1 cellular context compared by ENCODE assay signal in genomic region chr9:33260372-33260771, GRCh38.
A peak's percentile ranks its signal among the peaks of the same experiment; 100 is the strongest.
TF ChIP-seq lines count a peak whose summit lies in the region.

No MANE protein-coding gene starts in this region.

TF ChIP-seq in K562, 482 proteins besides CTCF, POLR2A, EP300 and RAD21 (continues in another document):
- TF ChIP-seq JUND (IDR thresholded peaks at IDR 0.05; ENCODE audit: borderline replicate concordance, low read depth, low read length) (peak; percentile 40; the same call in 1 of the 2 replicates), JUND (tag; IDR thresholded peaks at IDR 0.05; ENCODE audit: borderline replicate concordance, low read depth, low read length) (peak; percentile 55; the same call in 1 of the 3 replicates), TCFL5 (CRISPR knock-in tag; conservative IDR thresholded peaks at IDR 0.05) (no peak), ERF (CRISPR knock-in tag; IDR thresholded peaks at IDR 0.05) (no peak), ZNF316 (IDR thresholded peaks at IDR 0.05) (peak; percentile 92), PKNOX1 (IDR thresholded peaks at IDR 0.05) (peak; percentile 26; the same call in 1 of the 2 replicates), TRIM24 (IDR thresholded peaks at IDR 0.05) (no peak), C11orf30 (IDR thresholded peaks at IDR 0.05; ENCODE audit: low read depth) (peak; percentile 83), PML (IDR thresholded peaks at IDR 0.05; ENCODE audit: low read length) (no peak), SREBF1 (IDR thresholded peaks at IDR 0.05; ENCODE audit: borderline replicate concordance, low read depth, low read length) (no peak), NFE2 (IDR thresholded peaks at IDR 0.05; ENCODE audit: low read depth) (peak; percentile 74), NFE2L1 (tag; IDR thresholded peaks at IDR 0.05; ENCODE audit: borderline replicate concordance, low read depth) (peak; percentile 9; the same call in 1 of the 2 replicates), MAFG (tag; conservative IDR thresholded peaks at IDR 0.05) (peak; percentile 87), IFI16 (CRISPR knock-in tag; IDR thresholded peaks at IDR 0.05) (no peak), MCM3 (IDR thresholded peaks at IDR 0.05) (no peak), ZNF212 (CRISPR knock-in tag; IDR thresholded peaks at IDR 0.05) (no peak), MAFK (IDR thresholded peaks at IDR 0.05; ENCODE audit: low read length) (peak; percentile 69), NR2C2 (CRISPR knock-in tag; IDR thresholded peaks at IDR 0.05) (no peak), NR2C2 (tag; IDR thresholded peaks at IDR 0.05) (0 out of 2 replicates have a peak, but pooled peaks have one; percentile 31), MAFF (IDR thresholded peaks at IDR 0.05; ENCODE audit: low read length) (peak; percentile 61; the same call in 1 of the 2 replicates), RBM15 (IDR thresholded peaks at IDR 0.05; ENCODE audit: insufficient read depth, low read length) (no peak), RHOXF2B (CRISPR knock-in tag; conservative IDR thresholded peaks at IDR 0.05) (no peak), ETS1 (conservative IDR thresholded peaks at IDR 0.05; ENCODE audit: control insufficient read depth, low read depth, low read length) (no peak), ELK3 (CRISPR knock-in tag; IDR thresholded peaks at IDR 0.05) (no peak), DPF2 (IDR thresholded peaks at IDR 0.05) (peak; percentile 40; the same call in 1 of the 2 replicates), MEIS2 (IDR thresholded peaks at IDR 0.05; ENCODE audit: partially characterized antibody) (peak; percentile 84), SAFB (IDR thresholded peaks at IDR 0.05; ENCODE audit: borderline replicate concordance, low read depth, low read length) (no peak), ATF3 (IDR thresholded peaks at IDR 0.05) (peak; percentile 66), ATF3 (CRISPR knock-in tag; conservative IDR thresholded peaks at IDR 0.05) (no peak), SMARCE1 (IDR thresholded peaks at IDR 0.05) (no peak), BRCA1 (IDR thresholded peaks at IDR 0.05) (no peak), BRCA1 (CRISPR knock-in tag; IDR thresholded peaks at IDR 0.05) (no peak)
- TF ChIP-seq, protein P1, sequence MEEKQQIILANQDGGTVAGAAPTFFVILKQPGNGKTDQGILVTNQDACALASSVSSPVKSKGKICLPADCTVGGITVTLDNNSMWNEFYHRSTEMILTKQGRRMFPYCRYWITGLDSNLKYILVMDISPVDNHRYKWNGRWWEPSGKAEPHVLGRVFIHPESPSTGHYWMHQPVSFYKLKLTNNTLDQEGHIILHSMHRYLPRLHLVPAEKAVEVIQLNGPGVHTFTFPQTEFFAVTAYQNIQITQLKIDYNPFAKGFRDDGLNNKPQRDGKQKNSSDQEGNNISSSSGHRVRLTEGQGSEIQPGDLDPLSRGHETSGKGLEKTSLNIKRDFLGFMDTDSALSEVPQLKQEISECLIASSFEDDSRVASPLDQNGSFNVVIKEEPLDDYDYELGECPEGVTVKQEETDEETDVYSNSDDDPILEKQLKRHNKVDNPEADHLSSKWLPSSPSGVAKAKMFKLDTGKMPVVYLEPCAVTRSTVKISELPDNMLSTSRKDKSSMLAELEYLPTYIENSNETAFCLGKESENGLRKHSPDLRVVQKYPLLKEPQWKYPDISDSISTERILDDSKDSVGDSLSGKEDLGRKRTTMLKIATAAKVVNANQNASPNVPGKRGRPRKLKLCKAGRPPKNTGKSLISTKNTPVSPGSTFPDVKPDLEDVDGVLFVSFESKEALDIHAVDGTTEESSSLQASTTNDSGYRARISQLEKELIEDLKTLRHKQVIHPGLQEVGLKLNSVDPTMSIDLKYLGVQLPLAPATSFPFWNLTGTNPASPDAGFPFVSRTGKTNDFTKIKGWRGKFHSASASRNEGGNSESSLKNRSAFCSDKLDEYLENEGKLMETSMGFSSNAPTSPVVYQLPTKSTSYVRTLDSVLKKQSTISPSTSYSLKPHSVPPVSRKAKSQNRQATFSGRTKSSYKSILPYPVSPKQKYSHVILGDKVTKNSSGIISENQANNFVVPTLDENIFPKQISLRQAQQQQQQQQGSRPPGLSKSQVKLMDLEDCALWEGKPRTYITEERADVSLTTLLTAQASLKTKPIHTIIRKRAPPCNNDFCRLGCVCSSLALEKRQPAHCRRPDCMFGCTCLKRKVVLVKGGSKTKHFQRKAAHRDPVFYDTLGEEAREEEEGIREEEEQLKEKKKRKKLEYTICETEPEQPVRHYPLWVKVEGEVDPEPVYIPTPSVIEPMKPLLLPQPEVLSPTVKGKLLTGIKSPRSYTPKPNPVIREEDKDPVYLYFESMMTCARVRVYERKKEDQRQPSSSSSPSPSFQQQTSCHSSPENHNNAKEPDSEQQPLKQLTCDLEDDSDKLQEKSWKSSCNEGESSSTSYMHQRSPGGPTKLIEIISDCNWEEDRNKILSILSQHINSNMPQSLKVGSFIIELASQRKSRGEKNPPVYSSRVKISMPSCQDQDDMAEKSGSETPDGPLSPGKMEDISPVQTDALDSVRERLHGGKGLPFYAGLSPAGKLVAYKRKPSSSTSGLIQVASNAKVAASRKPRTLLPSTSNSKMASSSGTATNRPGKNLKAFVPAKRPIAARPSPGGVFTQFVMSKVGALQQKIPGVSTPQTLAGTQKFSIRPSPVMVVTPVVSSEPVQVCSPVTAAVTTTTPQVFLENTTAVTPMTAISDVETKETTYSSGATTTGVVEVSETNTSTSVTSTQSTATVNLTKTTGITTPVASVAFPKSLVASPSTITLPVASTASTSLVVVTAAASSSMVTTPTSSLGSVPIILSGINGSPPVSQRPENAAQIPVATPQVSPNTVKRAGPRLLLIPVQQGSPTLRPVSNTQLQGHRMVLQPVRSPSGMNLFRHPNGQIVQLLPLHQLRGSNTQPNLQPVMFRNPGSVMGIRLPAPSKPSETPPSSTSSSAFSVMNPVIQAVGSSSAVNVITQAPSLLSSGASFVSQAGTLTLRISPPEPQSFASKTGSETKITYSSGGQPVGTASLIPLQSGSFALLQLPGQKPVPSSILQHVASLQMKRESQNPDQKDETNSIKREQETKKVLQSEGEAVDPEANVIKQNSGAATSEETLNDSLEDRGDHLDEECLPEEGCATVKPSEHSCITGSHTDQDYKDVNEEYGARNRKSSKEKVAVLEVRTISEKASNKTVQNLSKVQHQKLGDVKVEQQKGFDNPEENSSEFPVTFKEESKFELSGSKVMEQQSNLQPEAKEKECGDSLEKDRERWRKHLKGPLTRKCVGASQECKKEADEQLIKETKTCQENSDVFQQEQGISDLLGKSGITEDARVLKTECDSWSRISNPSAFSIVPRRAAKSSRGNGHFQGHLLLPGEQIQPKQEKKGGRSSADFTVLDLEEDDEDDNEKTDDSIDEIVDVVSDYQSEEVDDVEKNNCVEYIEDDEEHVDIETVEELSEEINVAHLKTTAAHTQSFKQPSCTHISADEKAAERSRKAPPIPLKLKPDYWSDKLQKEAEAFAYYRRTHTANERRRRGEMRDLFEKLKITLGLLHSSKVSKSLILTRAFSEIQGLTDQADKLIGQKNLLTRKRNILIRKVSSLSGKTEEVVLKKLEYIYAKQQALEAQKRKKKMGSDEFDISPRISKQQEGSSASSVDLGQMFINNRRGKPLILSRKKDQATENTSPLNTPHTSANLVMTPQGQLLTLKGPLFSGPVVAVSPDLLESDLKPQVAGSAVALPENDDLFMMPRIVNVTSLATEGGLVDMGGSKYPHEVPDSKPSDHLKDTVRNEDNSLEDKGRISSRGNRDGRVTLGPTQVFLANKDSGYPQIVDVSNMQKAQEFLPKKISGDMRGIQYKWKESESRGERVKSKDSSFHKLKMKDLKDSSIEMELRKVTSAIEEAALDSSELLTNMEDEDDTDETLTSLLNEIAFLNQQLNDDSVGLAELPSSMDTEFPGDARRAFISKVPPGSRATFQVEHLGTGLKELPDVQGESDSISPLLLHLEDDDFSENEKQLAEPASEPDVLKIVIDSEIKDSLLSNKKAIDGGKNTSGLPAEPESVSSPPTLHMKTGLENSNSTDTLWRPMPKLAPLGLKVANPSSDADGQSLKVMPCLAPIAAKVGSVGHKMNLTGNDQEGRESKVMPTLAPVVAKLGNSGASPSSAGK (IDR thresholded peaks at IDR 0.05) = no peak
- TF ChIP-seq, protein P2, sequence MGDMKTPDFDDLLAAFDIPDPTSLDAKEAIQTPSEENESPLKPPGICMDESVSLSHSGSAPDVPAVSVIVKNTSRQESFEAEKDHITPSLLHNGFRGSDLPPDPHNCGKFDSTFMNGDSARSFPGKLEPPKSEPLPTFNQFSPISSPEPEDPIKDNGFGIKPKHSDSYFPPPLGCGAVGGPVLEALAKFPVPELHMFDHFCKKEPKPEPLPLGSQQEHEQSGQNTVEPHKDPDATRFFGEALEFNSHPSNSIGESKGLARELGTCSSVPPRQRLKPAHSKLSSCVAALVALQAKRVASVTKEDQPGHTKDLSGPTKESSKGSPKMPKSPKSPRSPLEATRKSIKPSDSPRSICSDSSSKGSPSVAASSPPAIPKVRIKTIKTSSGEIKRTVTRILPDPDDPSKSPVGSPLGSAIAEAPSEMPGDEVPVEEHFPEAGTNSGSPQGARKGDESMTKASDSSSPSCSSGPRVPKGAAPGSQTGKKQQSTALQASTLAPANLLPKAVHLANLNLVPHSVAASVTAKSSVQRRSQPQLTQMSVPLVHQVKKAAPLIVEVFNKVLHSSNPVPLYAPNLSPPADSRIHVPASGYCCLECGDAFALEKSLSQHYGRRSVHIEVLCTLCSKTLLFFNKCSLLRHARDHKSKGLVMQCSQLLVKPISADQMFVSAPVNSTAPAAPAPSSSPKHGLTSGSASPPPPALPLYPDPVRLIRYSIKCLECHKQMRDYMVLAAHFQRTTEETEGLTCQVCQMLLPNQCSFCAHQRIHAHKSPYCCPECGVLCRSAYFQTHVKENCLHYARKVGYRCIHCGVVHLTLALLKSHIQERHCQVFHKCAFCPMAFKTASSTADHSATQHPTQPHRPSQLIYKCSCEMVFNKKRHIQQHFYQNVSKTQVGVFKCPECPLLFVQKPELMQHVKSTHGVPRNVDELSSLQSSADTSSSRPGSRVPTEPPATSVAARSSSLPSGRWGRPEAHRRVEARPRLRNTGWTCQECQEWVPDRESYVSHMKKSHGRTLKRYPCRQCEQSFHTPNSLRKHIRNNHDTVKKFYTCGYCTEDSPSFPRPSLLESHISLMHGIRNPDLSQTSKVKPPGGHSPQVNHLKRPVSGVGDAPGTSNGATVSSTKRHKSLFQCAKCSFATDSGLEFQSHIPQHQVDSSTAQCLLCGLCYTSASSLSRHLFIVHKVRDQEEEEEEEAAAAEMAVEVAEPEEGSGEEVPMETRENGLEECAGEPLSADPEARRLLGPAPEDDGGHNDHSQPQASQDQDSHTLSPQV (IDR thresholded peaks at IDR 0.05) = peak; percentile 7; the same call in 1 of the 2 replicates
- TF ChIP-seq, protein P3, sequence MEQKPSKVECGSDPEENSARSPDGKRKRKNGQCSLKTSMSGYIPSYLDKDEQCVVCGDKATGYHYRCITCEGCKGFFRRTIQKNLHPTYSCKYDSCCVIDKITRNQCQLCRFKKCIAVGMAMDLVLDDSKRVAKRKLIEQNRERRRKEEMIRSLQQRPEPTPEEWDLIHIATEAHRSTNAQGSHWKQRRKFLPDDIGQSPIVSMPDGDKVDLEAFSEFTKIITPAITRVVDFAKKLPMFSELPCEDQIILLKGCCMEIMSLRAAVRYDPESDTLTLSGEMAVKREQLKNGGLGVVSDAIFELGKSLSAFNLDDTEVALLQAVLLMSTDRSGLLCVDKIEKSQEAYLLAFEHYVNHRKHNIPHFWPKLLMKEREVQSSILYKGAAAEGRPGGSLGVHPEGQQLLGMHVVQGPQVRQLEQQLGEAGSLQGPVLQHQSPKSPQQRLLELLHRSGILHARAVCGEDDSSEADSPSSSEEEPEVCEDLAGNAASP (IDR thresholded peaks at IDR 0.05) = no peak
- TF ChIP-seq, protein P4, sequence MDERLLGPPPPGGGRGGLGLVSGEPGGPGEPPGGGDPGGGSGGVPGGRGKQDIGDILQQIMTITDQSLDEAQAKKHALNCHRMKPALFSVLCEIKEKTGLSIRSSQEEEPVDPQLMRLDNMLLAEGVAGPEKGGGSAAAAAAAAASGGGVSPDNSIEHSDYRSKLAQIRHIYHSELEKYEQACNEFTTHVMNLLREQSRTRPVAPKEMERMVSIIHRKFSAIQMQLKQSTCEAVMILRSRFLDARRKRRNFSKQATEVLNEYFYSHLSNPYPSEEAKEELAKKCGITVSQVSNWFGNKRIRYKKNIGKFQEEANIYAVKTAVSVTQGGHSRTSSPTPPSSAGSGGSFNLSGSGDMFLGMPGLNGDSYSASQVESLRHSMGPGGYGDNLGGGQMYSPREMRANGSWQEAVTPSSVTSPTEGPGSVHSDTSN (CRISPR knock-in tag; IDR thresholded peaks at IDR 0.05; ENCODE audit: low read depth) = no peak
- TF ChIP-seq, protein P4 (tag; conservative IDR thresholded peaks at IDR 0.05; ENCODE audit: low read depth) = peak; percentile 72
